ENCODE assay signal across 16 cellular contexts in genomic region chr3:49769516-49769915, GRCh38. TPM values are rescaled to one million over a fixed set of nuclear protein-coding genes. Genes with fewer than 3 reads are reported as not detected.
DNase-seq lines count a peak whose midpoint lies in the region; ATAC-seq and TF ChIP-seq lines count a peak whose summit lies in the region.
"Had no signal": no experiment of that assay in that cellular context is flagged by ENCODE, and none has a peak within 500 bp of the region (broad histone marks: within the 10 kb centered on the region; RNA-seq: fewer than 3 reads in every experiment).

No MANE protein-coding gene starts in this region.

- peak overlapping the region; percentile 4 for H3K27ac Mint-ChIP-seq in activated T-helper 17 cell treated with anti-CD3 and anti-CD28 coated beads, Interleukin-2, amount 50 U/mL, for 72 hours

- H3K27me3 Mint-ChIP-seq in activated T-helper 17 cell treated with anti-CD3 and anti-CD28 coated beads, Interleukin-2, amount 50 U/mL, for 72 hours: no peaks in the 10 kb centered on the region
- H3K27me3 Mint-ChIP-seq: IgD-negative memory B cell had no signal

- no peaks in the 10 kb centered on the region for H3K9me3 Mint-ChIP-seq in activated T-helper 17 cell treated with anti-CD3 and anti-CD28 coated beads, Interleukin-2, amount 50 U/mL, for 72 hours
- H3K9me3 Mint-ChIP-seq: IgD-negative memory B cell had no signal

- no peak for TF ChIP-seq CTCF in C4-2B (conservative IDR thresholded peaks at IDR 0.05)
- TF ChIP-seq CTCF in fibroblast of villous mesenchyme (IDR thresholded peaks at IDR 0.05; ENCODE audit: insufficient read depth, low read depth, low read length): no peak
- no peak for TF ChIP-seq CTCF in GM10266 (IDR thresholded peaks at IDR 0.05; ENCODE audit: control insufficient read depth, insufficient read depth, low read depth, missing control alignments)

- DNase-seq in EH (ENCODE audit: low read depth) (peak; percentile 38), fibroblast of villous mesenchyme (ENCODE audit: low read depth) (peak; percentile 29), OCI-M1 (lab: John Stamatoyannopoulos, UW) (no peak), GM10266 (ENCODE audit: extremely low spot score) (no peak)
- no peak for DNase-seq in activated CD4-positive, alpha-beta T cell treated with anti-CD3 and anti-CD28 coated beads for 1 hour
- DNase-seq: DMS 273 treated with DMSO at 0.1 percent for 48 hours, H7, NCI-H1417, NCI-H2029 treated with DMSO at 0.1 percent for 48 hours, NCI-H510A treated with DMSO at 0.1 percent for 48 hours, RPMI8226 had no signal

- H3K36me3 Mint-ChIP-seq in activated T-helper 17 cell treated with anti-CD3 and anti-CD28 coated beads, Interleukin-2, amount 50 U/mL, for 72 hours (ENCODE audit: low read depth): peaks cover 19% of the 10 kb centered on the region
- H3K36me3 Mint-ChIP-seq: IgD-negative memory B cell had no signal

- no peak overlapping the region for H3K4me3 ChIP-seq in fibroblast of villous mesenchyme (ENCODE audit: low read depth, low read length)
- H3K4me3 ChIP-seq: BLaER1 had no signal

- H3K4me3 Mint-ChIP-seq in activated T-helper 17 cell treated with anti-CD3 and anti-CD28 coated beads, Interleukin-2, amount 50 U/mL, for 72 hours: no peak overlapping the region
- H3K4me3 Mint-ChIP-seq: IgD-negative memory B cell had no signal

- H3K4me1 Mint-ChIP-seq in activated T-helper 17 cell treated with anti-CD3 and anti-CD28 coated beads, Interleukin-2, amount 50 U/mL, for 72 hours: peaks cover 6% of the 10 kb centered on the region

- H3K27ac ChIP-seq in C4-2B: peak overlapping the region; percentile 47
- H3K27ac ChIP-seq: BLaER1 had no signal

- peak; percentile 53 for ATAC-seq in activated T-helper 17 cell treated with anti-CD3 and anti-CD28 coated beads, Interleukin-2, amount 50 U/mL, for 72 hours (replicated peaks)

RNA-seq across cellular contexts. Expression of gene IP6K1, which starts 16.8 kb away (rescaled TPM):
- total RNA-seq in activated T-helper 17 cell treated with anti-CD3 and anti-CD28 coated beads, Interleukin-2, amount 50 U/mL, for 72 hours: 10 to 100 TPM; 26.3 to 37.2 TPM
- 45.1 and 47.9 TPM in 2 replicates for total RNA-seq in fibroblast of villous mesenchyme

RNA-seq across cellular contexts. Expression of gene CDHR4, which starts 30.2 kb away (rescaled TPM):
- under 1 TPM in 1 of 2 donors, not detected in 1; 0.40 TPM for total RNA-seq in activated T-helper 17 cell treated with anti-CD3 and anti-CD28 coated beads, Interleukin-2, amount 50 U/mL, for 72 hours
- total RNA-seq in fibroblast of villous mesenchyme: not detected in 2 replicates
- total RNA-seq: H7, LHCN-M2 had no signal

RNA-seq across cellular contexts. Expression of gene INKA1, which starts 33.5 kb away (rescaled TPM):
- under 1 TPM; 0.26 to 0.32 TPM for total RNA-seq in activated T-helper 17 cell treated with anti-CD3 and anti-CD28 coated beads, Interleukin-2, amount 50 U/mL, for 72 hours
- 4.7 and 11.0 TPM in 2 replicates for total RNA-seq in fibroblast of villous mesenchyme

RNA-seq across cellular contexts. Expression of gene UBA7, which starts 44.2 kb away (rescaled TPM):
- total RNA-seq in activated T-helper 17 cell treated with anti-CD3 and anti-CD28 coated beads, Interleukin-2, amount 50 U/mL, for 72 hours: 10 to 100 TPM; 68.6 to 94.2 TPM
- total RNA-seq in fibroblast of villous mesenchyme: 44.0 and 48.0 TPM in 2 replicates

RNA-seq across cellular contexts. Expression of gene GMPPB, which starts 45.8 kb away (rescaled TPM):
- 10 to 100 TPM; 22.4 to 38.7 TPM for total RNA-seq in activated T-helper 17 cell treated with anti-CD3 and anti-CD28 coated beads, Interleukin-2, amount 50 U/mL, for 72 hours
- 30.2 and 31.6 TPM in 2 replicates for total RNA-seq in fibroblast of villous mesenchyme

Comparison
In these comparisons a context has a peak if more than half of its experiments do, and no peak if none do; other contexts are left out.
1. DNase-seq: peak in EH (single experiment) and fibroblast of villous mesenchyme (single experiment); none in OCI-M1 (single experiment), activated CD4-positive, alpha-beta T cell treated with anti-CD3 and anti-CD28 coated beads for 1 hour (single experiment) and GM10266 (single experiment).